Comparison of ENCODE assay signal across 1 cellular context in genomic region chr11:95789506-95790122, GRCh38.
TF ChIP-seq lines count a peak whose summit lies in the region.

Gene FAM76B, minus strand, starts transcription at chr11:95789782. Its CDS starts 304 bp downstream, at chr11:95789478.

TF ChIP-seq in SK-N-SH, 30 proteins besides CTCF, POLR2A, EP300 and RAD21 (continued from another document):
- peak; percentile 97 for TF ChIP-seq CHD2 (IDR thresholded peaks at IDR 0.05; ENCODE audit: low read length, partially characterized antibody)
- TF ChIP-seq ELF1 (IDR thresholded peaks at IDR 0.05) = peak; percentile 92
- no peak for TF ChIP-seq EZH2phosphoT487 (IDR thresholded peaks at IDR 0.05; ENCODE audit: borderline replicate concordance, low read depth)
- peak; percentile 82 for TF ChIP-seq GABPA (IDR thresholded peaks at IDR 0.05; ENCODE audit: low read depth)
- TF ChIP-seq MXI1 (IDR thresholded peaks at IDR 0.05; ENCODE audit: low read depth, low read length) = no peak; the same call in 1 of the 2 replicates
- no peak for TF ChIP-seq NRF1 (IDR thresholded peaks at IDR 0.05; ENCODE audit: low read depth, low read length)
- no peak for TF ChIP-seq TEAD4 (IDR thresholded peaks at IDR 0.05; ENCODE audit: borderline replicate concordance, insufficient read depth)
- no peak for TF ChIP-seq FOSL2 (IDR thresholded peaks at IDR 0.05; ENCODE audit: borderline replicate concordance, low read depth)
- TF ChIP-seq RCOR1 (IDR thresholded peaks at IDR 0.05; ENCODE audit: low read length) = peak; percentile 20; the same call in 1 of the 2 replicates
- TF ChIP-seq SMC3 (IDR thresholded peaks at IDR 0.05; ENCODE audit: low read depth, low read length) = no peak
- TF ChIP-seq GATA2 (CRISPR knock-in tag; IDR thresholded peaks at IDR 0.05) = peak; percentile 34; the same call in 1 of the 2 replicates
- TF ChIP-seq SIN3A (IDR thresholded peaks at IDR 0.05; ENCODE audit: borderline replicate concordance, low read depth, low read length) = peak; percentile 24; the same call in 1 of the 2 replicates
- no peak; the same call in 1 of the 2 replicates for TF ChIP-seq YY1 (IDR thresholded peaks at IDR 0.05; ENCODE audit: low read depth)
TF ChIP-seq in SK-N-SH: peak in this region for 15.
